ENCODE assay signal across 9 cellular contexts in genomic region chr17:40313660-40314556, GRCh38. TPM values are rescaled to one million over a fixed set of nuclear protein-coding genes. Genes with fewer than 3 reads are reported as not detected.
DNase-seq lines count a peak whose midpoint lies in the region; ATAC-seq and TF ChIP-seq lines count a peak whose summit lies in the region.
"Had no signal": no experiment of that assay in that cellular context is flagged by ENCODE, and none has a peak within 500 bp of the region (broad histone marks: within the 10 kb centered on the region; RNA-seq: fewer than 3 reads in every experiment).

No MANE protein-coding gene starts in this region.

- CTCF ChIA-PET in Calu3 (lab: Charles Lee) (interaction anchor here (0.5 to 36.5 kb wide), 23 partner anchors 8 to 692 kb away, joined by 3 to 1520 read pairs (median 6); partner anchors contain the start of genes GJD3, PSMD3, RARA and TOP2A), MCF 10A (lab: Yijun Ruan, JAX) (interaction anchor here (2.9 to 19.0 kb wide), 2 partner anchors 11 to 44 kb away, joined by 14 to 396 read pairs; partner anchors contain the start of gene GJD3)

- no peak for ATAC-seq in GM18498 (IDR thresholded peaks at IDR 0.05; ENCODE audit: unreplicated experiment)

- no peaks in the 10 kb centered on the region for H3K9me3 Mint-ChIP-seq in Calu3 (ENCODE audit: low read depth, unreplicated experiment)
- H3K9me3 Mint-ChIP-seq in MCF 10A (ENCODE audit: unreplicated experiment) = no peaks in the 10 kb centered on the region
- H3K9me3 Mint-ChIP-seq in osteocyte (ENCODE audit: unreplicated experiment) = no peaks in the 10 kb centered on the region

- H3K4me1 Mint-ChIP-seq in Calu3 (ENCODE audit: low read depth, unreplicated experiment) (peaks cover 5% of the 10 kb centered on the region), MCF 10A (ENCODE audit: insufficient read depth, unreplicated experiment) (peaks cover 69% of the 10 kb centered on the region), osteocyte (ENCODE audit: unreplicated experiment) (peaks cover 38% of the 10 kb centered on the region)

- H3K36me3 Mint-ChIP-seq in Calu3 (ENCODE audit: insufficient read depth, unreplicated experiment) (peaks cover 69% of the 10 kb centered on the region), MCF 10A (ENCODE audit: insufficient read depth, unreplicated experiment) (peaks cover 7% of the 10 kb centered on the region), osteocyte (ENCODE audit: unreplicated experiment) (no peaks in the 10 kb centered on the region)

- H3K4me3 Mint-ChIP-seq in Calu3 (ENCODE audit: low read depth, unreplicated experiment) (peak overlapping the region; percentile 31), MCF 10A (ENCODE audit: unreplicated experiment) (peak overlapping the region; percentile 3), osteocyte (ENCODE audit: unreplicated experiment) (peak overlapping the region; percentile 40)

- DNase-seq in Calu3 = no peak
- DNase-seq in NCI-H1694 (lab: John Stamatoyannopoulos, UW) = peak; percentile 57
- DNase-seq in MCF 10A (ENCODE audit: unreplicated experiment) = no peak
- DNase-seq in osteocyte (ENCODE audit: extremely low spot score, unreplicated experiment) = no peak
- no peak for DNase-seq in SK-N-DZ (ENCODE audit: low spot score)
- DNase-seq in AG08395 (ENCODE audit: low spot score) = no peak
- DNase-seq in cerebellar nuclear complex (lab: John Stamatoyannopoulos, UW) = no peak

- intact Hi-C loops in Calu3 (cut with micrococcal nuclease; ENCODE audit: unreplicated experiment) (loop anchor here (1.0 kb wide), 1 partner anchor 31 kb away; no protein-coding TSS in a partner anchor), MCF 10A (cut with micrococcal nuclease) (no loop called here)

- POLR2A ChIA-PET in MCF 10A (lab: Yijun Ruan, JAX) = interaction anchor here (0.8 to 4.3 kb wide), 4 partner anchors 17 to 213 kb away, joined by 3 to 24 read pairs (median 4); partner anchors contain the start of gene NR1D1

- TF ChIP-seq CTCF in Calu3 (IDR thresholded peaks at IDR 0.05; ENCODE audit: unreplicated experiment) = no peak
- TF ChIP-seq CTCF in MCF 10A (IDR thresholded peaks at IDR 0.05; ENCODE audit: unreplicated experiment) = no peak
- TF ChIP-seq CTCF in osteocyte (IDR thresholded peaks at IDR 0.05) = no peak

- BruUV-seq in Calu3 (replicated peaks; lab: Mats Ljungman, UMichigan) (no TSS peak), MCF 10A (replicated peaks; lab: Mats Ljungman, UMichigan) (no TSS peak)

- H3K27me3 Mint-ChIP-seq in Calu3 (ENCODE audit: unreplicated experiment) = no peaks in the 10 kb centered on the region
- H3K27me3 Mint-ChIP-seq in MCF 10A (ENCODE audit: insufficient read depth, unreplicated experiment) = no peaks in the 10 kb centered on the region
- no peaks in the 10 kb centered on the region for H3K27me3 Mint-ChIP-seq in osteocyte (ENCODE audit: unreplicated experiment)

- H3K27ac Mint-ChIP-seq in Calu3 (ENCODE audit: unreplicated experiment) (peak overlapping the region; percentile 38), MCF 10A (ENCODE audit: low read depth, unreplicated experiment) (peak overlapping the region; percentile 14), osteocyte (ENCODE audit: unreplicated experiment) (peak overlapping the region; percentile 95)

RNA-seq across cellular contexts. Expression of gene RARA, which starts 4.9 kb away (rescaled TPM):
- 150 and 170 TPM in 2 replicates for total RNA-seq in Calu3 (2022)
- 12.2 and 12.6 TPM in 2 replicates for total RNA-seq in MCF 10A (2022)
- total RNA-seq in osteocyte = 62.6 and 65.2 TPM in 2 replicates
- polyA plus RNA-seq in SK-N-DZ (2014; cell fraction: cytosol; rRNA removed) = 42.3 and 43.5 TPM in 2 replicates
- 27.0 and 42.6 TPM in 2 replicates for polyA plus RNA-seq in SK-N-DZ (2014; cell fraction: nucleus; rRNA removed)

RNA-seq across cellular contexts. Expression of gene CDC6, which starts 26.2 kb away (rescaled TPM):
- total RNA-seq in Calu3 (2022) (567 and 645 TPM in 2 replicates), MCF 10A (2022) (70.0 and 96.8 TPM in 2 replicates), osteocyte (6.7 and 10.8 TPM in 2 replicates)
- 87.3 and 102 TPM in 2 replicates for polyA plus RNA-seq in SK-N-DZ (2014; cell fraction: cytosol; rRNA removed)
- polyA plus RNA-seq in SK-N-DZ (2014; cell fraction: nucleus; rRNA removed) = 47.1 and 49.5 TPM in 2 replicates

RNA-seq across cellular contexts. Expression of gene GJD3, which starts 50.6 kb away (rescaled TPM):
- total RNA-seq in Calu3 (2022) = 0.44 and 0.71 TPM in 2 replicates
- total RNA-seq in MCF 10A (2022) = not detected in 2 replicates
- 0.40 TPM in 1 of 2 replicates, not detected in the other for total RNA-seq in osteocyte
- 0.30 TPM in 1 of 2 replicates, not detected in the other for polyA plus RNA-seq in SK-N-DZ (2014; cell fraction: cytosol; rRNA removed)
- not detected in 2 replicates for polyA plus RNA-seq in SK-N-DZ (2014; cell fraction: nucleus; rRNA removed)
- total RNA-seq: HT-29 had no signal

Comparison
In these comparisons a context has a peak if more than half of its experiments do, and no peak if none do; other contexts are left out.
1. H3K27ac Mint-ChIP-seq: peak in every context shown above with its lines; median percentile 95 in osteocyte; 38 in Calu3; 14 in MCF 10A.